ENCODE assay signal across 10 cellular contexts in the genomic region with DNA sequence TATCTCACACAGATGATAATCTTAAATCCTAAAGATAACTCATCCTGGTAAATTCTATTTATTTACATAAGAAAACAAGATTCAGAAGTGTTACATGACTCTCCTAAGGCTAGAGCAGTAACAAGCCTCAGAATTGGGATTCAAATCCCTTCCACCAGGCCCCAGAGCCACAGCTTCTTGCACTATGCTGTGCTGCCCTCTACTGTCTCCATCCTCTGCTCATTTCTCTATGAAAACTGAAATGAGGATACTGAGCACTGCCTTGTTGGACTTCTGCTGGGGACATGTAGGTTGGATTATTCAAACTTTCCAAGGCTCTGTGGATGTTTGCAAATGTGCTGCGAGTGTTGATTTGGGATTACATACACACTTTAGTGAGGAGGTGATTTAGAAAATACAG. TPM values are rescaled to one million over a fixed set of nuclear protein-coding genes. Genes with fewer than 3 reads are reported as not detected.
DNase-seq lines count a peak whose midpoint lies in the region; ATAC-seq and TF ChIP-seq lines count a peak whose summit lies in the region.
"Had no signal": no experiment of that assay in that cellular context is flagged by ENCODE, and none has a peak within 500 bp of the region (broad histone marks: within the 10 kb centered on the region; RNA-seq: fewer than 3 reads in every experiment).

No MANE protein-coding gene starts in this region.

- TF ChIP-seq CTCF in AG10803 (conservative IDR thresholded peaks at IDR 0.05; ENCODE audit: low read length): peak; percentile 63
- peak; percentile 75 for TF ChIP-seq CTCF in OCI-LY7 (conservative IDR thresholded peaks at IDR 0.05; ENCODE audit: low read length)
- TF ChIP-seq CTCF in neural progenitor cell (IDR thresholded peaks at IDR 0.05): peak; percentile 61

- no peaks in the 10 kb centered on the region for H3F3A ChIP-seq in neural progenitor cell (ENCODE audit: low read depth)

- no peak overlapping the region for H2AFZ ChIP-seq in OCI-LY7 (ENCODE audit: low read length)
- no peak overlapping the region for H2AFZ ChIP-seq in neural progenitor cell (replicated peaks)

- CTCF ChIA-PET in OCI-LY7 (lab: Charles Lee; ENCODE audit: unreplicated experiment): no interaction called here

- BruUV-seq in OCI-LY7 (replicated peaks; lab: Mats Ljungman, UMichigan): no TSS peak

- H3K36me3 ChIP-seq in OCI-LY7 (ENCODE audit: insufficient read depth, low read length): peaks cover 69% of the 10 kb centered on the region
- H3K36me3 ChIP-seq in neural progenitor cell: peaks cover 18% of the 10 kb centered on the region
- H3K36me3 ChIP-seq in H7 (replicated peaks; ENCODE audit: control insufficient read depth, insufficient read depth, low read length): peaks cover 1% of the 10 kb centered on the region; the same call in 1 of the 2 replicates

- no peaks in the 10 kb centered on the region for H3K27me3 Mint-ChIP-seq in neural progenitor cell (ENCODE audit: insufficient read depth, low read depth)
- H3K27me3 Mint-ChIP-seq: IgD-negative memory B cell had no signal

- no peaks in the 10 kb centered on the region for H3K9me2 ChIP-seq in OCI-LY7 (ENCODE audit: insufficient read depth, low read length)

- intact Hi-C loops in OCI-LY7 (cut with micrococcal nuclease; ENCODE audit: unreplicated experiment): no loop called here

- ATAC-seq in GM18498 (IDR thresholded peaks at IDR 0.05; ENCODE audit: unreplicated experiment): peak; percentile 67
- ATAC-seq in HG03469 (IDR thresholded peaks at IDR 0.05; ENCODE audit: unreplicated experiment): peak; percentile 53

- DNase-seq in AG10803 (ENCODE audit: low read depth) (peak; percentile 42), OCI-LY7 (ENCODE audit: low spot score) (peak; percentile 30), ecto neural progenitor cell (ENCODE audit: low spot score) (peak; percentile 52), neural progenitor cell (ENCODE audit: low spot score) (peak; percentile 53), H7 (no peak), T-helper 9 cell (no peak)
- DNase-seq: upper lobe of left lung had no signal

- H3K9me3 ChIP-seq in OCI-LY7 (ENCODE audit: low read length) (no peaks in the 10 kb centered on the region), neural progenitor cell (ENCODE audit: low read depth) (no peaks in the 10 kb centered on the region)
- H3K9me3 ChIP-seq: upper lobe of left lung had no signal

- no peaks in the 10 kb centered on the region for H3K27me3 ChIP-seq in neural progenitor cell
- no peaks in the 10 kb centered on the region for H3K27me3 ChIP-seq in H7 (ENCODE audit: control insufficient read depth, insufficient read depth, low read length)
- H3K27me3 ChIP-seq: upper lobe of left lung had no signal

- H3K4me1 ChIP-seq in OCI-LY7 (ENCODE audit: insufficient read depth, low read length, poor library complexity, severe bottlenecking): no peaks in the 10 kb centered on the region
- H3K4me1 ChIP-seq in neural progenitor cell: no peaks in the 10 kb centered on the region
- H3K4me1 ChIP-seq: upper lobe of left lung had no signal

- H3K79me2 ChIP-seq in OCI-LY7 (ENCODE audit: insufficient read depth, low read depth, low read length): no peaks in the 10 kb centered on the region
- no peaks in the 10 kb centered on the region for H3K79me2 ChIP-seq in neural progenitor cell (ENCODE audit: low read depth)

- POLR2A ChIA-PET in OCI-LY7 (lab: Charles Lee): interaction anchor here (0.6 to 1.2 kb wide), 3 partner anchors 17 to 1294 kb away, joined by 3 to 4 read pairs (median 3); a partner anchor contains a TSS

- H3K4me2 ChIP-seq in OCI-LY7 (ENCODE audit: low read length) (no peak overlapping the region), neural progenitor cell (no peak overlapping the region)

- no peak overlapping the region for H3K27ac Mint-ChIP-seq in neural progenitor cell
- H3K27ac Mint-ChIP-seq: IgD-negative memory B cell had no signal

- no peaks in the 10 kb centered on the region for H4K20me1 ChIP-seq in OCI-LY7 (ENCODE audit: insufficient read depth, low read length)
- no peaks in the 10 kb centered on the region for H4K20me1 ChIP-seq in neural progenitor cell (ENCODE audit: low read depth)

- no peaks in the 10 kb centered on the region for H3K9me3 Mint-ChIP-seq in neural progenitor cell
- H3K9me3 Mint-ChIP-seq: IgD-negative memory B cell had no signal

- H3K27ac ChIP-seq in OCI-LY7 (ENCODE audit: low read depth, low read length, poor library complexity, severe bottlenecking): no peak overlapping the region
- H3K27ac ChIP-seq in neural progenitor cell: no peak overlapping the region
- H3K27ac ChIP-seq: upper lobe of left lung had no signal

- H3K4me3 ChIP-seq in AG10803 (ENCODE audit: low read length): no peak overlapping the region
- H3K4me3 ChIP-seq in OCI-LY7 (ENCODE audit: low read depth, low read length, poor library complexity, severe bottlenecking): no peak overlapping the region
- H3K4me3 ChIP-seq in neural progenitor cell: no peak overlapping the region
- no peak overlapping the region for H3K4me3 ChIP-seq in H7 (ENCODE audit: insufficient read depth, low read depth, low read length)
- H3K4me3 ChIP-seq: upper lobe of left lung had no signal

- no peak overlapping the region for H3K4me3 Mint-ChIP-seq in neural progenitor cell
- H3K4me3 Mint-ChIP-seq: IgD-negative memory B cell had no signal

- H3K9ac ChIP-seq in neural progenitor cell: no peak overlapping the region

- no peaks in the 10 kb centered on the region for H3K4me1 Mint-ChIP-seq in neural progenitor cell

- peaks cover 14% of the 10 kb centered on the region for H3K36me3 Mint-ChIP-seq in neural progenitor cell

RNA-seq across cellular contexts. Expression of a gene that starts 23.5 kb away (rescaled TPM):
- total RNA-seq in OCI-LY7 (2014; rRNA removed; shearing (Covaris generic)): not detected in 2 replicates
- total RNA-seq in OCI-LY7 (2022) (0.08 TPM in 1 of 2 replicates, not detected in the other), neural progenitor cell (ENCODE audit: low replicate concordance) (not detected in 2 replicates)
- total RNA-seq in H7 (2014; rRNA removed; shearing (Covaris generic)): not detected in 2 replicates

Comparison
In these comparisons a context has a peak if more than half of its experiments do, and no peak if none do; other contexts are left out.
1. DNase-seq: peak in AG10803 (single experiment), OCI-LY7 (single experiment), ecto neural progenitor cell (single experiment) and neural progenitor cell (single experiment); none in H7 (single experiment) and T-helper 9 cell (single experiment).
2. Peak in every context shown above with its lines, with median percentiles within 50 percentile points of each other: CTCF ChIP-seq.